Comparison of ENCODE assay signal across 24 cellular contexts in the genomic region with DNA sequence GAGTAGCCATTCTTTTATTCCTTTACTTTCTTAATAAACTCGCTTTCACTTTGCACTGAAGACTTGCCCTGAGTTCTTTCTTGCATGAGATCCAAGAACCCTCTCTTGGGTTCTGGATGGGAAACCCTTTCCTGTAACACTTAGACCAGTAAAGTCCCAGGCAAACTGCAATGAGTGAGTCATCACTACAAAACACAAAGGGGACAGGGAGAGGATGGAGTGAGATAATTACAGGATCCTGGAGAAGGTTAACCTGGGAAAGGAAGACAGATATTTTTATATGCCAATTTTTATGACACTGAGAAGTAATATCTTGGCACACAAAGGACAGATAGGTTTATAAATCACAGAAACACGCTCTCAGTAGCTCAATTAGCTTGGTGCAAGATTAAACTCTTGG. TPM values are rescaled to one million over a fixed set of nuclear protein-coding genes. Genes with fewer than 3 reads are reported as not detected.
DNase-seq lines count a peak whose midpoint lies in the region; TF ChIP-seq lines count a peak whose summit lies in the region.
"Had no signal": no experiment of that assay in that cellular context is flagged by ENCODE, and none has a peak within 500 bp of the region (broad histone marks: within the 10 kb centered on the region; RNA-seq: fewer than 3 reads in every experiment).

No MANE protein-coding gene starts in this region.

- peak overlapping the region; percentile 1 for H3K27ac ChIP-seq in left ventricle myocardium inferior (replicated peaks)
- no peak overlapping the region for H3K27ac ChIP-seq in right atrium auricular region
- peak overlapping the region; percentile 12; the same call in 1 of the 2 replicates for H3K27ac ChIP-seq in SJSA1
- H3K27ac ChIP-seq in esophagus squamous epithelium, result peak overlapping the region; percentile 76 to 84 (median 80)
- H3K27ac ChIP-seq in suprapubic skin, result peak overlapping the region; percentile 9
- H3K27ac ChIP-seq: psoas muscle, thyroid gland had no signal

- H3K36me3 ChIP-seq in left ventricle myocardium inferior (no peaks in the 10 kb centered on the region), right atrium auricular region (no peaks in the 10 kb centered on the region), SJSA1 (no peaks in the 10 kb centered on the region), esophagus squamous epithelium (no peaks in the 10 kb centered on the region), suprapubic skin (no peaks in the 10 kb centered on the region)
- H3K36me3 ChIP-seq: thyroid gland had no signal

- intact Hi-C loops in left ventricle myocardium inferior (cut with micrococcal nuclease) (no loop called here), esophagus squamous epithelium (cut with DNase I) (no loop called here)

- H3K4me1 ChIP-seq in left ventricle myocardium inferior, result peaks cover 31% of the 10 kb centered on the region
- H3K4me1 ChIP-seq in right atrium auricular region, result peaks cover 0 to 4% of the 10 kb centered on the region in 2 donors
- peaks cover 32% of the 10 kb centered on the region for H3K4me1 ChIP-seq in SJSA1 (replicated peaks)
- peaks cover 13 to 67% (median 22%) of the 10 kb centered on the region in 3 donors for H3K4me1 ChIP-seq in esophagus squamous epithelium
- peaks cover 23% of the 10 kb centered on the region for H3K4me1 ChIP-seq in suprapubic skin
- H3K4me1 ChIP-seq: psoas muscle, thyroid gland had no signal

- H3K27me3 ChIP-seq in left ventricle myocardium inferior (ENCODE audit: low read depth), result no peaks in the 10 kb centered on the region
- no peaks in the 10 kb centered on the region for H3K27me3 ChIP-seq in right atrium auricular region
- no peaks in the 10 kb centered on the region for H3K27me3 ChIP-seq in SJSA1 (replicated peaks)
- H3K27me3 ChIP-seq in esophagus squamous epithelium, result no peaks in the 10 kb centered on the region
- no peaks in the 10 kb centered on the region for H3K27me3 ChIP-seq in suprapubic skin
- H3K27me3 ChIP-seq: thyroid gland had no signal

- no peak for TF ChIP-seq CTCF in left ventricle myocardium inferior (IDR thresholded peaks at IDR 0.05; ENCODE audit: borderline replicate concordance)
- no peak for TF ChIP-seq CTCF in right atrium auricular region (IDR thresholded peaks at IDR 0.05)
- TF ChIP-seq CTCF in esophagus squamous epithelium (IDR thresholded peaks at IDR 0.05), result no peak
- TF ChIP-seq CTCF in suprapubic skin (IDR thresholded peaks at IDR 0.05), result no peak

- TF ChIP-seq EP300 in suprapubic skin (IDR thresholded peaks at IDR 0.05), result no peak

- DNase-seq in left ventricle myocardium inferior (no peak), right atrium auricular region (ENCODE audit: low spot score) (no peak), SJSA1 (ENCODE audit: low read depth in 1 of 2, low spot score in 2 of 2) (peak in 1 of 2 experiments; percentile 35), esophagus squamous epithelium (lab: John Stamatoyannopoulos, UW) (no peak), suprapubic skin (ENCODE audit: low spot score in 2 of 2) (no peak), NCI-H748 treated with DMSO at 0.1 percent for 48 hours (lab: John Stamatoyannopoulos, UW) (no peak), T-helper 2 cell (no peak)
- DNase-seq in central memory CD4-positive, alpha-beta T cell, result no peak
- DNase-seq: activated CD4-positive, alpha-beta T cell treated with anti-CD3 and anti-CD28 coated beads, Interleukin-2, amount 10 ng/mL, durations not matched to agents 7 days and 5 days; activated naive CD4-positive, alpha-beta T cell; activated T-cell treated with anti-CD3 and anti-CD28 coated beads, Interleukin-2, amount 50 U/mL, for 4 hours; CD8-positive, alpha-beta memory T cell; DMS 273 treated with DMSO at 0.1 percent for 48 hours; H7; KBM-7; left cardiac atrium; MM.1S; NCI-H2081; NCI-H226; psoas muscle; stimulated activated naive CD8-positive, alpha-beta T cell treated with anti-CD3 and anti-CD28 coated beads, Interleukin-15, amount 100 ng/mL, for 72 hours; T-helper 9 cell; thyroid gland had no signal

- H3K4me3 ChIP-seq in left ventricle myocardium inferior, result no peak overlapping the region
- no peak overlapping the region for H3K4me3 ChIP-seq in right atrium auricular region
- no peak overlapping the region for H3K4me3 ChIP-seq in SJSA1
- H3K4me3 ChIP-seq in esophagus squamous epithelium, result no peak overlapping the region
- no peak overlapping the region for H3K4me3 ChIP-seq in suprapubic skin
- H3K4me3 ChIP-seq: psoas muscle, thyroid gland had no signal

- no peaks in the 10 kb centered on the region for H3K9me3 ChIP-seq in left ventricle myocardium inferior (replicated peaks)
- H3K9me3 ChIP-seq in right atrium auricular region, result no peaks in the 10 kb centered on the region
- no peaks in the 10 kb centered on the region for H3K9me3 ChIP-seq in SJSA1 (replicated peaks)
- no peaks in the 10 kb centered on the region for H3K9me3 ChIP-seq in esophagus squamous epithelium
- H3K9me3 ChIP-seq in suprapubic skin, result no peaks in the 10 kb centered on the region
- H3K9me3 ChIP-seq: psoas muscle, thyroid gland had no signal

- WGBS in esophagus squamous epithelium, 2 donors, result 50 to 52% methylated on average over 2 of the region's 2 CpGs
- 44% methylated on average over 2 of the region's 2 CpGs for whole genome bisulfite sequencing in suprapubic skin

- TF ChIP-seq POLR2A in esophagus squamous epithelium (IDR thresholded peaks at IDR 0.05) (no peak), suprapubic skin (IDR thresholded peaks at IDR 0.05) (no peak)

RNA-seq across cellular contexts. Expression of a gene that starts 48.7 kb away (rescaled TPM):
- total RNA-seq in left ventricle myocardium inferior (29.7 TPM), right atrium auricular region (10 to 100 TPM; 10.6 to 12.5 TPM), esophagus squamous epithelium (10 to 100 TPM; 22.6 to 54.5 (median 38.1) TPM), suprapubic skin (1 to 10 TPM; 3.9 to 7.0 (median 5.2) TPM)
- total RNA-seq in SJSA1 (2014; rRNA removed; shearing (Covaris generic)), result 3.0 and 8.1 TPM in 2 replicates
- total RNA-seq: HT-29 had no signal

Comparison
In these comparisons a context has a peak if more than half of its experiments do, and no peak if none do; other contexts are left out.
1. H3K27ac ChIP-seq: peak in left ventricle myocardium inferior (single experiment), SJSA1 (single experiment), esophagus squamous epithelium (4 of 4) and suprapubic skin (single experiment); none in right atrium auricular region (0 of 2).